ENCODE assay signal across 17 cellular contexts in genomic region chr18:54881229-54881753, GRCh38. TPM values are rescaled to one million over a fixed set of nuclear protein-coding genes. Genes with fewer than 3 reads are reported as not detected.
"Had no signal": no experiment of that assay in that cellular context is flagged by ENCODE, and none has a peak within 500 bp of the region (broad histone marks: within the 10 kb centered on the region; RNA-seq: fewer than 3 reads in every experiment).

No MANE protein-coding gene starts in this region.

- H3K36me3 ChIP-seq: gastrocnemius medialis, left ventricle myocardium inferior, thoracic aorta had no signal

- H3K4me1 Mint-ChIP-seq: activated naive CD4-positive, alpha-beta T cell treated with anti-CD3 and anti-CD28 coated beads, Interleukin-2, amount 50 U/mL, for 24 hours; memory B cell; stimulated activated naive CD8-positive, alpha-beta T cell treated with anti-CD3 and anti-CD28 coated beads, Interleukin-15, amount 100 ng/mL, for 72 hours had no signal

- H3K9me3 ChIP-seq: gastrocnemius medialis, left ventricle myocardium inferior, thoracic aorta had no signal

- H3K27me3 ChIP-seq: gastrocnemius medialis had no signal

- H3K4me3 Mint-ChIP-seq: activated naive CD4-positive, alpha-beta T cell treated with anti-CD3 and anti-CD28 coated beads, Interleukin-2, amount 50 U/mL, for 24 hours; brain; memory B cell; neural crest cell; stimulated activated naive CD8-positive, alpha-beta T cell treated with anti-CD3 and anti-CD28 coated beads, Interleukin-15, amount 100 ng/mL, for 72 hours; T-helper 1 cell treated with Interleukin-12 subunit alpha and Interleukin-12 subunit beta and Interleukin-4 antibody, amounts not matched to agents 30 μg/mL and 1 μg/mL, for 36 hours had no signal

- H3K27ac ChIP-seq: gastrocnemius medialis, left ventricle myocardium inferior, thoracic aorta had no signal

- H3K27ac Mint-ChIP-seq: activated naive CD4-positive, alpha-beta T cell treated with anti-CD3 and anti-CD28 coated beads, Interleukin-2, amount 50 U/mL, for 24 hours; memory B cell; stimulated activated naive CD8-positive, alpha-beta T cell treated with anti-CD3 and anti-CD28 coated beads, Interleukin-15, amount 100 ng/mL, for 72 hours; T-helper 1 cell treated with Interleukin-12 subunit alpha and Interleukin-12 subunit beta and Interleukin-4 antibody, amounts not matched to agents 30 μg/mL and 1 μg/mL, for 36 hours had no signal

- H3K36me3 Mint-ChIP-seq: memory B cell had no signal

- H3K4me3 ChIP-seq: gastrocnemius medialis, left ventricle myocardium inferior, thoracic aorta had no signal

- DNase-seq: activated CD4-positive, alpha-beta T cell treated with anti-CD3 and anti-CD28 coated beads, Interleukin-2, amount 50 U/mL, for 4 hours; activated T-cell treated with anti-CD3 and anti-CD28 coated beads, Interleukin-2, amount 50 U/mL, for 1 hour; amniotic stem cell; cerebellar nuclear complex; gastrocnemius medialis; left ventricle myocardium inferior; posterior cingulate gyrus; stimulated activated CD4-positive, alpha-beta T cell treated with anti-CD3 and anti-CD28 coated beads, Interleukin-4, amount 100 ng/mL, for 4 hours; stimulated activated naive CD8-positive, alpha-beta T cell treated with anti-CD3 and anti-CD28 coated beads, Interleukin-15, amount 100 ng/mL, for 72 hours had no signal

- H3K9me3 Mint-ChIP-seq: activated naive CD4-positive, alpha-beta T cell treated with anti-CD3 and anti-CD28 coated beads, Interleukin-2, amount 50 U/mL, for 24 hours; memory B cell; stimulated activated naive CD8-positive, alpha-beta T cell treated with anti-CD3 and anti-CD28 coated beads, Interleukin-15, amount 100 ng/mL, for 72 hours; T-helper 1 cell treated with Interleukin-12 subunit alpha and Interleukin-12 subunit beta and Interleukin-4 antibody, amounts not matched to agents 30 μg/mL and 1 μg/mL, for 36 hours had no signal

- H3K4me1 ChIP-seq: gastrocnemius medialis, left ventricle myocardium inferior had no signal

- H3K27me3 Mint-ChIP-seq: activated naive CD4-positive, alpha-beta T cell treated with anti-CD3 and anti-CD28 coated beads, Interleukin-2, amount 50 U/mL, for 24 hours; brain; stimulated activated naive CD8-positive, alpha-beta T cell treated with anti-CD3 and anti-CD28 coated beads, Interleukin-15, amount 100 ng/mL, for 72 hours had no signal

- ATAC-seq: activated CD4-positive, CD25-positive, alpha-beta regulatory T cell treated with anti-CD3 and anti-CD28 coated beads, Interleukin-2, amount 50 U/mL, for 24 hours; gastrocnemius medialis; stimulated activated naive CD8-positive, alpha-beta T cell treated with anti-CD3 and anti-CD28 coated beads, Interleukin-15, amount 100 ng/mL, for 72 hours had no signal

RNA-seq across cellular contexts. Expression of gene RAB27B, which starts 53.0 kb away (rescaled TPM):
- total RNA-seq: dermis microvascular lymphatic vessel endothelial cell had no signal
